1 cellular context compared by ENCODE assay signal in the genomic region with DNA sequence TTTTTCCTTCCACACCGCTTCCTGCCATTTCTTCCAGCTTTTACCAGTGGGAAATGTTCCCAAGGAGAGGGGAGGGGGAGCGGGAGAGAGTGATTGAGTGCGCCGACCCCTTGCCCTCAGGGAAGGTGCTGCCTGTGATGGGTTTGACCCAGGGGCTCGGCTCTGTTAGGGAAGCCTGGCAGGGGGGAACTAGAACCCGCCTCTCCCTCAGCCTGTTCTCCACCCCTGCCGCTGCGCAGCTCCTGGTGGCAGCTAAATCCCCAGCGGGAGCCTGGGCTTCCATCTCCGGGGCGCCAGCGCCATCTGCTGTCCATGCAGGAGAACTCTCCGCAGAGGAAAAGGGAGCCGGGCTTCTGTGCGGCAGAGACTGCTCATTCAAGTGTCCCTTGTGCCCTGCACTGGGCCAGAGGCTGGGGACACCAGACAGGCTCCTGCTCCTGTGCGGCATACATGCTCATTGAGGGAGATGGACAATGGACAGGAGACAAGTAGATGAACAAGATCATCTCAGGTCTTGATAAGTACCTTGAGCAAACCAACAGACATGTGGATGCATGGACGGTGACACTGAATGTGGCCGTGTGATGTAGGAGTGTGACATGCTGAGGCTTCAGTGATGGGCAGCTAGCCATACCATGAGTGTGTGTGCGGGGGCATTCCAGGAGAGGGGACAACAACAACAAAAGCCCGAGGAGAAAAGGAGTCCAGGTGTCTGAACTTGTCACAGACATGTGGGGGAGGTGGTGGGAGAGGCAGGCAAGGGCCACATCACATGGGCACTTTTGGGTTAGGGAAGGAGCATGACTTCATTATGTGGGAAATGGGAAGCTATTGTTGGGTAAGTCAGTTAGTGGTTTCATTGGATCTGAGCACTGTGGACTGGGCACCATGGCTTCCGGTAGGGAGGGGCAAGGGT.
TF ChIP-seq lines count a peak whose summit lies in the region.

No MANE protein-coding gene starts in this region.

TF ChIP-seq in HepG2, 621 proteins besides CTCF, POLR2A, EP300 and RAD21 (continued from another document):
- TF ChIP-seq, protein P1, sequence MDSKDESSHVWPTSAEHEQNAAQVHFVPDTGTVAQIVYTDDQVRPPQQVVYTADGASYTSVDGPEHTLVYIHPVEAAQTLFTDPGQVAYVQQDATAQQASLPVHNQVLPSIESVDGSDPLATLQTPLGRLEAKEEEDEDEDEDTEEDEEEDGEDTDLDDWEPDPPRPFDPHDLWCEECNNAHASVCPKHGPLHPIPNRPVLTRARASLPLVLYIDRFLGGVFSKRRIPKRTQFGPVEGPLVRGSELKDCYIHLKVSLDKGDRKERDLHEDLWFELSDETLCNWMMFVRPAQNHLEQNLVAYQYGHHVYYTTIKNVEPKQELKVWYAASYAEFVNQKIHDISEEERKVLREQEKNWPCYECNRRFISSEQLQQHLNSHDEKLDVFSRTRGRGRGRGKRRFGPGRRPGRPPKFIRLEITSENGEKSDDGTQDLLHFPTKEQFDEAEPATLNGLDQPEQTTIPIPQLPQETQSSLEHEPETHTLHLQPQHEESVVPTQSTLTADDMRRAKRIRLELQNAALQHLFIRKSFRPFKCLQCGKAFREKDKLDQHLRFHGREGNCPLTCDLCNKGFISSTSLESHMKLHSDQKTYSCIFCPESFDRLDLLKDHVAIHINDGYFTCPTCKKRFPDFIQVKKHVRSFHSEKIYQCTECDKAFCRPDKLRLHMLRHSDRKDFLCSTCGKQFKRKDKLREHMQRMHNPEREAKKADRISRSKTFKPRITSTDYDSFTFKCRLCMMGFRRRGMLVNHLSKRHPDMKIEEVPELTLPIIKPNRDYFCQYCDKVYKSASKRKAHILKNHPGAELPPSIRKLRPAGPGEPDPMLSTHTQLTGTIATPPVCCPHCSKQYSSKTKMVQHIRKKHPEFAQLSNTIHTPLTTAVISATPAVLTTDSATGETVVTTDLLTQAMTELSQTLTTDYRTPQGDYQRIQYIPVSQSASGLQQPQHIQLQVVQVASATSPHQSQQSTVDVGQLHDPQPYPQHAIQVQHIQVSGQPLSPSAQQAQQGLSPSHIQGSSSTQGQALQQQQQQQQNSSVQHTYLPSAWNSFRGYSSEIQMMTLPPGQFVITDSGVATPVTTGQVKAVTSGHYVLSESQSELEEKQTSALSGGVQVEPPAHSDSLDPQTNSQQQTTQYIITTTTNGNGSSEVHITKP (CRISPR knock-in tag; IDR thresholded peaks at IDR 0.05; ENCODE audit: low read depth) = no peak
- TF ChIP-seq, protein P2, sequence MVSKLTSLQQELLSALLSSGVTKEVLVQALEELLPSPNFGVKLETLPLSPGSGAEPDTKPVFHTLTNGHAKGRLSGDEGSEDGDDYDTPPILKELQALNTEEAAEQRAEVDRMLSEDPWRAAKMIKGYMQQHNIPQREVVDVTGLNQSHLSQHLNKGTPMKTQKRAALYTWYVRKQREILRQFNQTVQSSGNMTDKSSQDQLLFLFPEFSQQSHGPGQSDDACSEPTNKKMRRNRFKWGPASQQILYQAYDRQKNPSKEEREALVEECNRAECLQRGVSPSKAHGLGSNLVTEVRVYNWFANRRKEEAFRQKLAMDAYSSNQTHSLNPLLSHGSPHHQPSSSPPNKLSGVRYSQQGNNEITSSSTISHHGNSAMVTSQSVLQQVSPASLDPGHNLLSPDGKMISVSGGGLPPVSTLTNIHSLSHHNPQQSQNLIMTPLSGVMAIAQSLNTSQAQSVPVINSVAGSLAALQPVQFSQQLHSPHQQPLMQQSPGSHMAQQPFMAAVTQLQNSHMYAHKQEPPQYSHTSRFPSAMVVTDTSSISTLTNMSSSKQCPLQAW (CRISPR knock-in tag; IDR thresholded peaks at IDR 0.05) = peak; percentile 81
- TF ChIP-seq KLF9 (CRISPR knock-in tag; IDR thresholded peaks at IDR 0.05; ENCODE audit: low read depth) (no peak), ZNF530 (CRISPR knock-in tag; IDR thresholded peaks at IDR 0.05; ENCODE audit: low read depth) (no peak)
